In genomic region chr20:34311118-34312023, GRCh38 we compare ENCODE assay signal across 2 cellular contexts.
TF ChIP-seq lines count a peak whose summit lies in the region.

No MANE protein-coding gene starts in this region.

TF ChIP-seq in IMR-90, 13 proteins besides CTCF, POLR2A, EP300 and RAD21:
- no peak for TF ChIP-seq MAZ (IDR thresholded peaks at IDR 0.05; ENCODE audit: borderline replicate concordance, low read depth, low read length)
- TF ChIP-seq MAFK (IDR thresholded peaks at IDR 0.05; ENCODE audit: low read depth, low read length) = no peak
- no peak for TF ChIP-seq SMC3 (IDR thresholded peaks at IDR 0.05; ENCODE audit: low read depth, low read length)
- TF ChIP-seq CEBPB (IDR thresholded peaks at IDR 0.05; ENCODE audit: low read depth, low read length) = no peak
- TF ChIP-seq, protein P1, sequence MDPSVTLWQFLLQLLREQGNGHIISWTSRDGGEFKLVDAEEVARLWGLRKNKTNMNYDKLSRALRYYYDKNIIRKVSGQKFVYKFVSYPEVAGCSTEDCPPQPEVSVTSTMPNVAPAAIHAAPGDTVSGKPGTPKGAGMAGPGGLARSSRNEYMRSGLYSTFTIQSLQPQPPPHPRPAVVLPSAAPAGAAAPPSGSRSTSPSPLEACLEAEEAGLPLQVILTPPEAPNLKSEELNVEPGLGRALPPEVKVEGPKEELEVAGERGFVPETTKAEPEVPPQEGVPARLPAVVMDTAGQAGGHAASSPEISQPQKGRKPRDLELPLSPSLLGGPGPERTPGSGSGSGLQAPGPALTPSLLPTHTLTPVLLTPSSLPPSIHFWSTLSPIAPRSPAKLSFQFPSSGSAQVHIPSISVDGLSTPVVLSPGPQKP (IDR thresholded peaks at IDR 0.05; ENCODE audit: borderline replicate concordance, low read depth, low read length) = no peak
- TF ChIP-seq CHD1 (IDR thresholded peaks at IDR 0.05; ENCODE audit: low read depth, low read length) = no peak
- no peak for TF ChIP-seq BHLHE40 (IDR thresholded peaks at IDR 0.05; ENCODE audit: low read depth, low read length)
- no peak for TF ChIP-seq NFE2L2 (IDR thresholded peaks at IDR 0.05; ENCODE audit: low read depth, low read length)
- TF ChIP-seq, protein P2, sequence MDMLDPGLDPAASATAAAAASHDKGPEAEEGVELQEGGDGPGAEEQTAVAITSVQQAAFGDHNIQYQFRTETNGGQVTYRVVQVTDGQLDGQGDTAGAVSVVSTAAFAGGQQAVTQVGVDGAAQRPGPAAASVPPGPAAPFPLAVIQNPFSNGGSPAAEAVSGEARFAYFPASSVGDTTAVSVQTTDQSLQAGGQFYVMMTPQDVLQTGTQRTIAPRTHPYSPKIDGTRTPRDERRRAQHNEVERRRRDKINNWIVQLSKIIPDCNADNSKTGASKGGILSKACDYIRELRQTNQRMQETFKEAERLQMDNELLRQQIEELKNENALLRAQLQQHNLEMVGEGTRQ (IDR thresholded peaks at IDR 0.05; ENCODE audit: low read depth, low read length) = no peak
- TF ChIP-seq RCOR1 (IDR thresholded peaks at IDR 0.05; ENCODE audit: insufficient replicate concordance, low read length) = no peak

TF ChIP-seq in H1, 55 proteins besides CTCF, POLR2A, EP300 and RAD21:
- TF ChIP-seq RFX5 (IDR thresholded peaks at IDR 0.05; ENCODE audit: borderline replicate concordance, low read depth, low read length) = no peak
- TF ChIP-seq E2F6 (IDR thresholded peaks at IDR 0.05) = no peak; the same call in 1 of the 2 replicates
- TF ChIP-seq SUZ12 (IDR thresholded peaks at IDR 0.05; ENCODE audit: low read length) = peak; percentile 39; the same call in 1 of the 2 replicates
- TF ChIP-seq EGR1 (IDR thresholded peaks at IDR 0.05; ENCODE audit: borderline replicate concordance, low read depth, low read length) = no peak; the same call in 1 of the 2 replicates
- TF ChIP-seq BACH1 (IDR thresholded peaks at IDR 0.05; ENCODE audit: low read length) = peak; percentile 78
- peak; percentile 80 to 89; a peak in 2 of 4 replicates for TF ChIP-seq HDAC2 (IDR thresholded peaks at IDR 0.05; ENCODE audit: borderline replicate concordance in 1 of 2, low read depth in 2 of 2, low read length in 2 of 2)
- TF ChIP-seq YY1 (IDR thresholded peaks at IDR 0.05; ENCODE audit: low read depth, low read length) = 0 out of 2 replicates have a peak, but pooled peaks have one; percentile 12
- peak; percentile 72 for TF ChIP-seq KDM4A (IDR thresholded peaks at IDR 0.05; ENCODE audit: low read depth, low read length, severe bottlenecking)
- peak; percentile 80 for TF ChIP-seq ASH2L (IDR thresholded peaks at IDR 0.05; ENCODE audit: low read length)
- no peak for TF ChIP-seq CTBP2 (IDR thresholded peaks at IDR 0.05; ENCODE audit: borderline replicate concordance, insufficient read depth, insufficient read length, low read length)
- TF ChIP-seq CBX5 (IDR thresholded peaks at IDR 0.05; ENCODE audit: low read depth, low read length) = no peak
